In genomic region chr18:65146615-65147014, GRCh38 we compare ENCODE assay signal across 15 cellular contexts.
DNase-seq lines count a peak whose midpoint lies in the region; ATAC-seq and TF ChIP-seq lines count a peak whose summit lies in the region.
"Had no signal": no experiment of that assay in that cellular context is flagged by ENCODE, and none has a peak within 500 bp of the region (broad histone marks: within the 10 kb centered on the region; RNA-seq: fewer than 3 reads in every experiment).

No MANE protein-coding gene starts in this region.

- H3K9me3 ChIP-seq in OCI-LY3 (ENCODE audit: insufficient read depth, low read length), result no peaks in the 10 kb centered on the region
- H3K9me3 ChIP-seq: BE2C, HAP-1 had no signal

- H3K27ac ChIP-seq in OCI-LY3 (ENCODE audit: low read length), result no peak overlapping the region
- H3K27ac ChIP-seq: C4-2B had no signal

- H3K9me3 Mint-ChIP-seq in nephron progenitor cell, result peaks cover 3% of the 10 kb centered on the region

- peaks cover 8% of the 10 kb centered on the region for H3K27me3 Mint-ChIP-seq in nephron progenitor cell (ENCODE audit: low read depth, poor library complexity)
- H3K27me3 Mint-ChIP-seq: CD4-positive, alpha-beta memory T cell had no signal

- no peaks in the 10 kb centered on the region for H3K36me3 ChIP-seq in OCI-LY3 (replicated peaks; ENCODE audit: low read depth, low read length)
- H3K36me3 ChIP-seq: BE2C, HAP-1 had no signal

- H3K4me2 ChIP-seq in OCI-LY3 (ENCODE audit: low read length), result no peak overlapping the region

- H2AFZ ChIP-seq in OCI-LY3 (ENCODE audit: low read depth, low read length), result 0 out of 2 replicates have a peak overlapping the region, but pooled peaks have one; percentile 4

- H3K4me1 Mint-ChIP-seq in nephron progenitor cell, result no peaks in the 10 kb centered on the region
- H3K4me1 Mint-ChIP-seq: CD4-positive, alpha-beta memory T cell had no signal

- DNase-seq in NCI-H748 (lab: John Stamatoyannopoulos, UW; ENCODE audit: unreplicated experiment) (peak; percentile 33), NCI-H748 treated with DMSO at 0.1 percent for 48 hours (lab: John Stamatoyannopoulos, UW) (no peak), NCI-H146 (lab: John Stamatoyannopoulos, UW) (peak; percentile 74), nephron progenitor cell (no peak)
- DNase-seq: BE2C; CD4-positive, alpha-beta memory T cell; DMS153; DMS79 treated with DMSO at 0.1 percent for 48 hours; EL had no signal

- H3K79me2 ChIP-seq in OCI-LY3 (ENCODE audit: low read length), result no peaks in the 10 kb centered on the region

- H3K27me3 ChIP-seq in OCI-LY3 (ENCODE audit: low read depth, low read length), result no peaks in the 10 kb centered on the region
- H3K27me3 ChIP-seq: BE2C had no signal

- H3K4me3 ChIP-seq in OCI-LY3 (ENCODE audit: low read length), result no peak overlapping the region
- H3K4me3 ChIP-seq: HAP-1 had no signal

- H3K4me1 ChIP-seq in OCI-LY3 (ENCODE audit: low read length), result no peaks in the 10 kb centered on the region
- H3K4me1 ChIP-seq: BE2C, HAP-1 had no signal

- no peak overlapping the region for H3K9ac ChIP-seq in OCI-LY3 (ENCODE audit: low read length)

- TF ChIP-seq CTCF in OCI-LY3 (IDR thresholded peaks at IDR 0.05; ENCODE audit: low read depth, low read length), result no peak
- no peak for TF ChIP-seq CTCF in nephron progenitor cell (IDR thresholded peaks at IDR 0.05)

- H3K4me3 Mint-ChIP-seq in nephron progenitor cell, result no peak overlapping the region
- H3K4me3 Mint-ChIP-seq: CD4-positive, alpha-beta memory T cell had no signal

- ATAC-seq in GM19455 (IDR thresholded peaks at IDR 0.05; ENCODE audit: unreplicated experiment) (no peak), GM21619 (IDR thresholded peaks at IDR 0.05; ENCODE audit: unreplicated experiment) (no peak)
- ATAC-seq: HepG2 had no signal

- H4K20me1 ChIP-seq in OCI-LY3 (ENCODE audit: insufficient read depth, low read length), result no peaks in the 10 kb centered on the region

- no peaks in the 10 kb centered on the region for H3K36me3 Mint-ChIP-seq in nephron progenitor cell (ENCODE audit: low read depth)
- H3K36me3 Mint-ChIP-seq: CD4-positive, alpha-beta memory T cell had no signal

- H3K27ac Mint-ChIP-seq in nephron progenitor cell, result no peak overlapping the region
- H3K27ac Mint-ChIP-seq: CD4-positive, alpha-beta memory T cell had no signal

Comparison
In these comparisons a context has a peak if more than half of its experiments do, and no peak if none do; other contexts are left out.
1. DNase-seq: peak in NCI-H748 (single experiment) and NCI-H146 (single experiment); none in NCI-H748 treated with DMSO at 0.1 percent for 48 hours (single experiment) and nephron progenitor cell (single experiment).